In genomic region chr6:70841115-70841514, GRCh38 we compare ENCODE assay signal across 20 cellular contexts.
"Had no signal": no experiment of that assay in that cellular context is flagged by ENCODE, and none has a peak within 500 bp of the region (broad histone marks: within the 10 kb centered on the region; RNA-seq: fewer than 3 reads in every experiment).

No MANE protein-coding gene starts in this region.

- H3K27ac ChIP-seq: KMS-11, PC-9, VCaP had no signal

- H2AFZ ChIP-seq: PC-9 had no signal

- H3K4me2 ChIP-seq: KMS-11, PC-9 had no signal

- H3K9ac ChIP-seq: KMS-11 had no signal

- H3K9me3 Mint-ChIP-seq: activated CD4-positive, alpha-beta memory T cell treated with anti-CD3 and anti-CD28 coated beads, Interleukin-2, amount 10 ng/mL, durations not matched to agents 7 days and 5 days; activated naive CD4-positive, alpha-beta T cell treated with anti-CD3 and anti-CD28 coated beads, Interleukin-2, amount 10 ng/mL, durations not matched to agents 7 days and 5 days; activated naive CD8-positive, alpha-beta T cell treated with anti-CD3 and anti-CD28 coated beads for 36 hours; activated T-helper 2 cell treated with anti-CD3 and anti-CD28 coated beads, Interferon-gamma antibody, Interleukin-2, Interleukin-4, amounts not matched to agents 10 μg/mL and 5 μg/mL and 100 μg/mL, durations not matched to agents 14 hours and 24 hours and 36 hours had no signal

- H3K4me3 Mint-ChIP-seq: activated CD4-positive, alpha-beta memory T cell treated with anti-CD3 and anti-CD28 coated beads, Interleukin-2, amount 10 ng/mL, durations not matched to agents 7 days and 5 days; activated naive CD4-positive, alpha-beta T cell treated with anti-CD3 and anti-CD28 coated beads, Interleukin-2, amount 10 ng/mL, durations not matched to agents 7 days and 5 days; activated naive CD8-positive, alpha-beta T cell treated with anti-CD3 and anti-CD28 coated beads for 36 hours had no signal

- H3K4me3 ChIP-seq: PC-9 had no signal

- H3K4me1 Mint-ChIP-seq: activated CD4-positive, alpha-beta memory T cell treated with anti-CD3 and anti-CD28 coated beads, Interleukin-2, amount 10 ng/mL, durations not matched to agents 7 days and 5 days; activated naive CD4-positive, alpha-beta T cell treated with anti-CD3 and anti-CD28 coated beads, Interleukin-2, amount 10 ng/mL, durations not matched to agents 7 days and 5 days had no signal

- DNase-seq: activated CD4-positive, alpha-beta memory T cell treated with anti-CD3 and anti-CD28 coated beads, Interleukin-2, amount 10 ng/mL, durations not matched to agents 7 days and 5 days; activated CD4-positive, alpha-beta T cell treated with anti-CD3 and anti-CD28 coated beads, Interleukin-2, amount 50 U/mL, for 1 hour; activated CD4-positive, CD25-positive, alpha-beta regulatory T cell; activated gamma-delta T cell treated with Interleukin-2 at 50 U/mL for 16 hours; activated naive CD4-positive, alpha-beta T cell treated with anti-CD3 and anti-CD28 coated beads, Interleukin-2, amount 10 ng/mL, durations not matched to agents 7 days and 5 days; activated naive CD8-positive, alpha-beta T cell treated with anti-CD3 and anti-CD28 coated beads for 36 hours; activated T-cell treated with anti-CD3 and anti-CD28 coated beads for 4 hours; activated T-cell treated with anti-CD3 and anti-CD28 coated beads, Interleukin-2, amount 50 U/mL, for 48 hours; MV-4-11; NCI-H1092 treated with DMSO at 0.1 percent for 48 hours; NCI-H1436; NCI-H1694 treated with DMSO at 0.1 percent for 48 hours; NCI-H2029 treated with DMSO at 0.1 percent for 48 hours; NCI-H510A treated with DMSO at 0.1 percent for 48 hours; PC-9; SHP77 treated with DMSO at 0.1 percent for 48 hours; T-helper 1 cell had no signal

- H3K27me3 Mint-ChIP-seq: activated CD4-positive, alpha-beta memory T cell treated with anti-CD3 and anti-CD28 coated beads, Interleukin-2, amount 10 ng/mL, durations not matched to agents 7 days and 5 days; activated naive CD4-positive, alpha-beta T cell treated with anti-CD3 and anti-CD28 coated beads, Interleukin-2, amount 10 ng/mL, durations not matched to agents 7 days and 5 days; activated naive CD8-positive, alpha-beta T cell treated with anti-CD3 and anti-CD28 coated beads for 36 hours had no signal

- H3K27ac Mint-ChIP-seq: activated CD4-positive, alpha-beta memory T cell treated with anti-CD3 and anti-CD28 coated beads, Interleukin-2, amount 10 ng/mL, durations not matched to agents 7 days and 5 days; activated naive CD4-positive, alpha-beta T cell treated with anti-CD3 and anti-CD28 coated beads, Interleukin-2, amount 10 ng/mL, durations not matched to agents 7 days and 5 days; activated naive CD8-positive, alpha-beta T cell treated with anti-CD3 and anti-CD28 coated beads for 36 hours; activated T-helper 2 cell treated with anti-CD3 and anti-CD28 coated beads, Interferon-gamma antibody, Interleukin-2, Interleukin-4, amounts not matched to agents 10 μg/mL and 5 μg/mL and 100 μg/mL, durations not matched to agents 14 hours and 24 hours and 36 hours had no signal
